8 cellular contexts compared by ENCODE assay signal in genomic region chr6:108492131-108492766, GRCh38.
A peak's percentile ranks its signal among the peaks of the same experiment; 100 is the strongest.
DNase-seq lines count a peak whose midpoint lies in the region; ATAC-seq, FAIRE-seq and TF ChIP-seq lines count a peak whose summit lies in the region.

No MANE protein-coding gene starts in this region.

- H2AFZ ChIP-seq in mesenchymal stem cell (ENCODE audit: low read depth, low read length) = no peak overlapping the region

- ATAC-seq in HG03354 (IDR thresholded peaks at IDR 0.05; ENCODE audit: poor library complexity, severe bottlenecking, unreplicated experiment) (no peak), GM18858 (IDR thresholded peaks at IDR 0.05; ENCODE audit: unreplicated experiment) (no peak)

- H3K4me1 Mint-ChIP-seq in chondrocyte (ENCODE audit: low read depth) = peaks cover 16% of the 10 kb centered on the region

- no peaks in the 10 kb centered on the region for H3K27me3 Mint-ChIP-seq in chondrocyte (ENCODE audit: low read depth)

- H3K27ac ChIP-seq in mesenchymal stem cell (ENCODE audit: low read length, poor library complexity, severe bottlenecking) = no peak overlapping the region

- H3K36me3 ChIP-seq in mesenchymal stem cell (ENCODE audit: control insufficient read depth in 1 of 2, insufficient read depth in 2 of 2, low read depth in 1 of 2, low read length in 2 of 2) = no peaks in the 10 kb centered on the region

- H3K14ac ChIP-seq in mesenchymal stem cell (ENCODE audit: low read length in 2 of 2) = no peak overlapping the region

- H3K79me1 ChIP-seq in mesenchymal stem cell (replicated peaks; ENCODE audit: low read length, poor library complexity, severe bottlenecking) = no peaks in the 10 kb centered on the region

- no peaks in the 10 kb centered on the region for H3K9me3 Mint-ChIP-seq in chondrocyte (ENCODE audit: low read depth)

- FAIRE-seq in GM12891 (lab: Jason Lieb, UNC) = peak; percentile 82

- no peaks in the 10 kb centered on the region for H3K9me3 ChIP-seq in mesenchymal stem cell (ENCODE audit: control insufficient read depth, low read length)

- H4K91ac ChIP-seq in mesenchymal stem cell (ENCODE audit: low read length) = no peak overlapping the region

- H4K8ac ChIP-seq in mesenchymal stem cell (ENCODE audit: low read length) = no peak overlapping the region

- no peak overlapping the region for H3K9ac ChIP-seq in mesenchymal stem cell (ENCODE audit: low read length)

- peak; percentile 72 for TF ChIP-seq CTCF in AG09319 (IDR thresholded peaks at IDR 0.05; ENCODE audit: low read depth, low read length)
- TF ChIP-seq CTCF in chondrocyte (IDR thresholded peaks at IDR 0.05) = peak; percentile 94

- H2BK120ac ChIP-seq in mesenchymal stem cell (ENCODE audit: low read depth, low read length) = no peak overlapping the region

- H3K27ac Mint-ChIP-seq in chondrocyte (ENCODE audit: unreplicated experiment) = no peak overlapping the region

- DNase-seq in AG09319 (ENCODE audit: extremely low read depth, low read depth) (peak; percentile 40), GM12891 (ENCODE audit: insufficient read length, low spot score) (no peak), NCI-H748 (lab: John Stamatoyannopoulos, UW; ENCODE audit: unreplicated experiment) (peak; percentile 52), chondrocyte (ENCODE audit: low spot score) (no peak), mesenchymal stem cell (peak; percentile 57), cortex of kidney (lab: John Stamatoyannopoulos, UW) (no peak)

- no peak overlapping the region for H3K18ac ChIP-seq in mesenchymal stem cell (ENCODE audit: low read depth in 1 of 2, low read length in 2 of 2)

- no peak overlapping the region for H3K4me3 ChIP-seq in mesenchymal stem cell (ENCODE audit: insufficient read depth in 1 of 2, low read depth in 1 of 2, low read length in 2 of 2)

- no peak overlapping the region for H2BK15ac ChIP-seq in mesenchymal stem cell (ENCODE audit: low read depth, poor library complexity, severe bottlenecking)

- peaks cover 6% of the 10 kb centered on the region for H3K36me3 Mint-ChIP-seq in chondrocyte (ENCODE audit: low read depth)

- H2AK5ac ChIP-seq in mesenchymal stem cell (ENCODE audit: low read length, severe bottlenecking) = no peak overlapping the region

- no peak overlapping the region for H3K23ac ChIP-seq in mesenchymal stem cell (ENCODE audit: low read length in 2 of 2)

- no peaks in the 10 kb centered on the region for H3K4me1 ChIP-seq in mesenchymal stem cell (ENCODE audit: control insufficient read depth, insufficient read depth, low read depth, low read length)

- H3K4ac ChIP-seq in mesenchymal stem cell (ENCODE audit: low read depth in 1 of 2, low read length in 2 of 2) = no peak overlapping the region

- H2BK12ac ChIP-seq in mesenchymal stem cell (ENCODE audit: low read length in 2 of 2) = no peak overlapping the region

- H3K4me2 ChIP-seq in mesenchymal stem cell (ENCODE audit: low read length, poor library complexity, severe bottlenecking) = no peak overlapping the region

- TF ChIP-seq POLR2A in GM12891 (IDR thresholded peaks at IDR 0.05; ENCODE audit: low read depth, low read length) = no peak

- no peak overlapping the region for H2BK5ac ChIP-seq in mesenchymal stem cell (ENCODE audit: low read depth, low read length, poor library complexity, severe bottlenecking)

- no peak overlapping the region for H3K4me3 Mint-ChIP-seq in chondrocyte (ENCODE audit: unreplicated experiment)

- no peaks in the 10 kb centered on the region for H3K27me3 ChIP-seq in mesenchymal stem cell (ENCODE audit: control insufficient read depth in 1 of 2, insufficient read depth in 1 of 2, low read length in 2 of 2)

TF ChIP-seq in GM12891, 5 proteins besides CTCF, POLR2A, EP300 and RAD21:
- TF ChIP-seq POLR2AphosphoS5 (IDR thresholded peaks at IDR 0.05; ENCODE audit: low read depth, low read length) = no peak
- TF ChIP-seq SPI1 (IDR thresholded peaks at IDR 0.05; ENCODE audit: low read depth, low read length) = no peak
- TF ChIP-seq TAF1 (IDR thresholded peaks at IDR 0.05; ENCODE audit: low read depth, low read length) = no peak
- no peak for TF ChIP-seq POU2F2 (IDR thresholded peaks at IDR 0.05; ENCODE audit: low read depth, low read length)
- no peak for TF ChIP-seq PAX5 (IDR thresholded peaks at IDR 0.05; ENCODE audit: insufficient read depth, low read length, severe bottlenecking)
TF ChIP-seq in GM12891: peak in this region for 0.

Comparison
In these comparisons a context has a peak if more than half of its experiments do, and no peak if none do; other contexts are left out.
1. DNase-seq: peak in AG09319 (single experiment), NCI-H748 (single experiment) and mesenchymal stem cell (single experiment); none in GM12891 (single experiment), chondrocyte (single experiment) and cortex of kidney (single experiment).